ENCODE assay signal across 19 cellular contexts in genomic region chr15:101114610-101115009, GRCh38.
"Had no signal": no experiment of that assay in that cellular context is flagged by ENCODE, and none has a peak within 500 bp of the region (broad histone marks: within the 10 kb centered on the region; RNA-seq: fewer than 3 reads in every experiment).

No MANE protein-coding gene starts in this region.

- H3K36me3 ChIP-seq: heart left ventricle, ovary, suprapubic skin, thyroid gland had no signal

- H3K27ac Mint-ChIP-seq: progenitor cell of endocrine pancreas had no signal

- DNase-seq: cerebellar nuclear complex; foreskin melanocyte; heart left ventricle; hypothalamus; nephron progenitor cell; small intestine; stimulated activated CD4-positive, alpha-beta T cell treated with anti-CD3 and anti-CD28 coated beads, Interleukin-4, amount 100 ng/mL, for 1 hour; stimulated activated CD8-positive, alpha-beta memory T cell treated with anti-CD3 and anti-CD28 coated beads, Interleukin-4, amount 100 ng/mL, for 48 hours; stimulated activated naive CD8-positive, alpha-beta T cell treated with anti-CD3 and anti-CD28 coated beads, Interleukin-15, Interleukin-2, amounts not matched to agents 100 U/mL and 50 U/mL, for 24 hours; thyroid gland had no signal

- H3K9me3 Mint-ChIP-seq: dendritic cell treated with granulocyte-macrophage colony-stimulating factor and Interleukin-4, amounts not matched to agents 40 ng/mL and 50 ng/mL, for 4 days; mesothelial cell of epicardium; stimulated activated effector memory CD8-positive, alpha-beta T cell treated with anti-CD3 and anti-CD28 coated beads, Interleukin-12 subunit alpha, Interleukin-12 subunit beta, amount 100 ng/mL, for 72 hours; type B pancreatic cell had no signal

- ATAC-seq: heart left ventricle; left lobe of liver; right cardiac atrium; stimulated activated effector memory CD8-positive, alpha-beta T cell treated with anti-CD3 and anti-CD28 coated beads, Interleukin-12 subunit alpha, Interleukin-12 subunit beta, amount 100 ng/mL, for 72 hours; stimulated activated naive CD8-positive, alpha-beta T cell treated with anti-CD3 and anti-CD28 coated beads, Interleukin-15, Interleukin-2, amounts not matched to agents 100 U/mL and 50 U/mL, for 24 hours had no signal

- H3K9me3 ChIP-seq: heart left ventricle, ovary, suprapubic skin, thyroid gland had no signal

- H3K27me3 ChIP-seq: heart left ventricle, ovary, suprapubic skin, thyroid gland had no signal

- H3K4me3 Mint-ChIP-seq: dendritic cell treated with granulocyte-macrophage colony-stimulating factor and Interleukin-4, amounts not matched to agents 40 ng/mL and 50 ng/mL, for 4 days; mesothelial cell of epicardium; stimulated activated effector memory CD8-positive, alpha-beta T cell treated with anti-CD3 and anti-CD28 coated beads, Interleukin-12 subunit alpha, Interleukin-12 subunit beta, amount 100 ng/mL, for 72 hours; type B pancreatic cell had no signal

- H3K4me3 ChIP-seq: heart left ventricle, ovary, suprapubic skin, thyroid gland had no signal

- H3K27ac ChIP-seq: ovary, suprapubic skin, thyroid gland had no signal

- H3K36me3 Mint-ChIP-seq: mesothelial cell of epicardium; stimulated activated effector memory CD8-positive, alpha-beta T cell treated with anti-CD3 and anti-CD28 coated beads, Interleukin-12 subunit alpha, Interleukin-12 subunit beta, amount 100 ng/mL, for 72 hours; type B pancreatic cell had no signal
